In the genomic region with DNA sequence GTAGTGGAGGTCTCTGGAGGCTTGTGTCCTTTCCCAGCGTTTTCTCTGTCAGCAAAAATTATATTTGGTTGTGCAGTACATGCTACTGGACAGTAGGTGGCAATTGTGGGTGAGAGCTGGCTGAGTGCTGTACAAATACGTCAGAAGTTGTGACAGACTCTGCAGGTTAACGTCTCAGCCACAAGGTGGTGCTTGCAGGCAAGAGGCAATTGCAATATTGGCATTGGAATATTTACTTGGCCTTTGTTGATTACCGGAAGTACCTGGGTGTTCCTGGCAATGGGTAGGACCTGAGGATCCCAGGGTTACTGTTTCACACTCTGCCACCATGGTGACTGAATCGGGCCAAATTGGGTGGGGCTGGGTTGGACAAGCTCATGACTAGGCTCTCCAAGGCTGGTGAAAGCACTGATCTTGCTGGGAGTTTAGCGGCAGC, we compare ENCODE assay signal across 8 cellular contexts.
A peak's percentile ranks its signal among the peaks of the same experiment; 100 is the strongest.
DNase-seq lines count a peak whose midpoint lies in the region; ATAC-seq and TF ChIP-seq lines count a peak whose summit lies in the region.

No MANE protein-coding gene starts in this region.

- H3K4me3 Mint-ChIP-seq in activated CD8-positive, alpha-beta T cell treated with anti-CD3 and anti-CD28 coated beads for 36 hours: no peak overlapping the region

- peaks cover 33% of the 10 kb centered on the region for H3K9me3 Mint-ChIP-seq in activated CD8-positive, alpha-beta T cell treated with anti-CD3 and anti-CD28 coated beads for 36 hours

- POLR2A ChIA-PET in activated CD8-positive, alpha-beta T cell treated with anti-CD3 and anti-CD28 coated beads for 36 hours (lab: Charles Lee): interaction anchor here (0.6 kb wide), 1 partner anchor 1052 kb away, joined by 3 read pairs; no protein-coding TSS in a partner anchor

- no peaks in the 10 kb centered on the region for H4K20me1 ChIP-seq in DOHH2 (ENCODE audit: control insufficient read depth, insufficient read depth, low read depth, low read length)

- H3K4me2 ChIP-seq in DOHH2 (ENCODE audit: low read length): no peak overlapping the region

- no peaks in the 10 kb centered on the region for H3K79me2 ChIP-seq in DOHH2 (ENCODE audit: control insufficient read depth, low read length)

- H3K4me1 ChIP-seq in DOHH2 (ENCODE audit: control insufficient read depth, low read length): no peaks in the 10 kb centered on the region

- H3K4me3 ChIP-seq in DOHH2 (ENCODE audit: low read length): no peak overlapping the region

- H3K4me1 Mint-ChIP-seq in activated CD8-positive, alpha-beta T cell treated with anti-CD3 and anti-CD28 coated beads for 36 hours (ENCODE audit: low read depth): no peaks in the 10 kb centered on the region

- no peaks in the 10 kb centered on the region for H3K27me3 ChIP-seq in DOHH2 (ENCODE audit: control insufficient read depth, low read length)

- H3K36me3 Mint-ChIP-seq in activated CD8-positive, alpha-beta T cell treated with anti-CD3 and anti-CD28 coated beads for 36 hours (ENCODE audit: low read depth): no peaks in the 10 kb centered on the region

- H3K9me2 ChIP-seq in DOHH2 (replicated peaks; ENCODE audit: control insufficient read depth, low read length): no peaks in the 10 kb centered on the region

- CTCF ChIA-PET in activated CD8-positive, alpha-beta T cell treated with anti-CD3 and anti-CD28 coated beads for 36 hours (lab: Charles Lee): interaction anchor here (2.4 kb wide), 1 partner anchor 10 kb away, joined by 6 read pairs; no protein-coding TSS in a partner anchor

- no peaks in the 10 kb centered on the region for H3F3A ChIP-seq in DOHH2 (ENCODE audit: control insufficient read depth, insufficient read depth)

- no peaks in the 10 kb centered on the region for H3K27me3 Mint-ChIP-seq in activated CD8-positive, alpha-beta T cell treated with anti-CD3 and anti-CD28 coated beads for 36 hours

- H3K27ac Mint-ChIP-seq in activated CD8-positive, alpha-beta T cell treated with anti-CD3 and anti-CD28 coated beads for 36 hours: no peak overlapping the region

- peak; percentile 98 for TF ChIP-seq CTCF in DOHH2 (IDR thresholded peaks at IDR 0.05; ENCODE audit: low read depth, low read length, poor library complexity, severe bottlenecking)
- peak; percentile 56 for TF ChIP-seq CTCF in activated CD8-positive, alpha-beta T cell treated with anti-CD3 and anti-CD28 coated beads for 36 hours (IDR thresholded peaks at IDR 0.05)

- H3K9me3 ChIP-seq in DOHH2 (ENCODE audit: control insufficient read depth, insufficient read depth, low read length): no peaks in the 10 kb centered on the region

- H3K36me3 ChIP-seq in DOHH2 (ENCODE audit: control insufficient read depth, low read length): no peaks in the 10 kb centered on the region

- ATAC-seq in GM19372 (IDR thresholded peaks at IDR 0.05; ENCODE audit: low read depth, unreplicated experiment): peak; percentile 98
- ATAC-seq in HG03139 (IDR thresholded peaks at IDR 0.05; ENCODE audit: unreplicated experiment): peak; percentile 99
- peak; percentile 88 for ATAC-seq in activated CD8-positive, alpha-beta T cell treated with anti-CD3 and anti-CD28 coated beads for 36 hours

- DNase-seq in NCI-H2107 treated with DMSO at 0.1 percent for 48 hours (lab: John Stamatoyannopoulos, UW; ENCODE audit: unreplicated experiment) (peak; percentile 84), left kidney (ENCODE audit: low read depth, low spot score) (peak; percentile 72), NCI-H1930 (lab: John Stamatoyannopoulos, UW) (no peak)
- DNase-seq in activated CD8-positive, alpha-beta T cell treated with anti-CD3 and anti-CD28 coated beads for 36 hours: peak; percentile 31
- no peak for DNase-seq in activated CD4-positive, CD25-positive, alpha-beta regulatory T cell treated with anti-CD3 and anti-CD28 coated beads, Interleukin-2, amount 50 U/mL, for 72 hours

- intact Hi-C loops in activated CD8-positive, alpha-beta T cell treated with anti-CD3 and anti-CD28 coated beads for 36 hours (cut with micrococcal nuclease): no loop called here

- no peak overlapping the region for H3K27ac ChIP-seq in DOHH2 (ENCODE audit: low read depth, low read length)

Comparison
In these comparisons a context has a peak if more than half of its experiments do, and no peak if none do; other contexts are left out.
1. DNase-seq: peak in NCI-H2107 treated with DMSO at 0.1 percent for 48 hours (single experiment), activated CD8-positive, alpha-beta T cell treated with anti-CD3 and anti-CD28 coated beads for 36 hours (single experiment) and left kidney (single experiment); none in NCI-H1930 (0 of 2) and activated CD4-positive, CD25-positive, alpha-beta regulatory T cell treated with anti-CD3 and anti-CD28 coated beads, Interleukin-2, amount 50 U/mL, for 72 hours (single experiment).
2. Peak in every context shown above with its lines, with median percentiles within 50 percentile points of each other: ATAC-seq.